In the genomic region with DNA sequence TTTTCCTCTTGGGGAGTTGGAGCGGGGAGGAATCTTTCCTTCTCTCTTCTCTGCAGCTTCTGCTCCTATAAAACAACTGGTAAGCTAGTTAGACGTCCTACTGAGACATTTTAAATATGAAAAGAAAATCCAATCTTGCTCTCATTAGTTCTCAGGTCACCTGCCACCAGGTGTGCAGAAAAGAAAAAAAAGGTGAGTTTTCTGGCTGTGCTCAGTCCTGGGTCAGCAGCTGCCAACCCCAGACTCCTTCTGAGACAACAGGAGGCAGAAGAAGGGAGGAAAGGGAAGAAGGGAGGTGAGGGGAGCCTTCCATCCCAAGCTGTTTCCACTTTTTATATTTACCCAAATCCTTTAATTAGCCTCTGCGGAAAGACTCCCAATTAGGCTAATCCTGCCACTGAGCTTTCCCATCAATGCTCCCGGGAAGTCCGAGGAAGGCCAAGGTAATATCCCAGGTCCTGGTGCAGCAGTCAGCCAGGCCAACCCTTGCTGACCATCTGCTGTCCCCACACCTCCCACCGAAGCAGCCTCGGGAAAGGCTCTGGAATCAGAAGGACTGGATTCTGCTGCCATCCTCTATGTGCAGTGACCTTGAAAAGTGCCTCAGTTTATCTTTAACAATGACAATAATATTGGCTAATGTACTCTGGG, we compare ENCODE assay signal across 1 cellular context.
TF ChIP-seq lines count a peak whose summit lies in the region.

No MANE protein-coding gene starts in this region.

TF ChIP-seq in WTC11, 78 proteins besides CTCF, POLR2A, EP300 and RAD21 (continued from another document):
- TF ChIP-seq, protein P1, sequence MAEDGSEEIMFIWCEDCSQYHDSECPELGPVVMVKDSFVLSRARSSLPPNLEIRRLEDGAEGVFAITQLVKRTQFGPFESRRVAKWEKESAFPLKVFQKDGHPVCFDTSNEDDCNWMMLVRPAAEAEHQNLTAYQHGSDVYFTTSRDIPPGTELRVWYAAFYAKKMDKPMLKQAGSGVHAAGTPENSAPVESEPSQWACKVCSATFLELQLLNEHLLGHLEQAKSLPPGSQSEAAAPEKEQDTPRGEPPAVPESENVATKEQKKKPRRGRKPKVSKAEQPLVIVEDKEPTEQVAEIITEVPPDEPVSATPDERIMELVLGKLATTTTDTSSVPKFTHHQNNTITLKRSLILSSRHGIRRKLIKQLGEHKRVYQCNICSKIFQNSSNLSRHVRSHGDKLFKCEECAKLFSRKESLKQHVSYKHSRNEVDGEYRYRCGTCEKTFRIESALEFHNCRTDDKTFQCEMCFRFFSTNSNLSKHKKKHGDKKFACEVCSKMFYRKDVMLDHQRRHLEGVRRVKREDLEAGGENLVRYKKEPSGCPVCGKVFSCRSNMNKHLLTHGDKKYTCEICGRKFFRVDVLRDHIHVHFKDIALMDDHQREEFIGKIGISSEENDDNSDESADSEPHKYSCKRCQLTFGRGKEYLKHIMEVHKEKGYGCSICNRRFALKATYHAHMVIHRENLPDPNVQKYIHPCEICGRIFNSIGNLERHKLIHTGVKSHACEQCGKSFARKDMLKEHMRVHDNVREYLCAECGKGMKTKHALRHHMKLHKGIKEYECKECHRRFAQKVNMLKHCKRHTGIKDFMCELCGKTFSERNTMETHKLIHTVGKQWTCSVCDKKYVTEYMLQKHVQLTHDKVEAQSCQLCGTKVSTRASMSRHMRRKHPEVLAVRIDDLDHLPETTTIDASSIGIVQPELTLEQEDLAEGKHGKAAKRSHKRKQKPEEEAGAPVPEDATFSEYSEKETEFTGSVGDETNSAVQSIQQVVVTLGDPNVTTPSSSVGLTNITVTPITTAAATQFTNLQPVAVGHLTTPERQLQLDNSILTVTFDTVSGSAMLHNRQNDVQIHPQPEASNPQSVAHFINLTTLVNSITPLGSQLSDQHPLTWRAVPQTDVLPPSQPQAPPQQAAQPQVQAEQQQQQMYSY (CRISPR knock-in tag; IDR thresholded peaks at IDR 0.05), result 0 out of 2 replicates have a peak, but pooled peaks have one; percentile 44
TF ChIP-seq in WTC11: peak in this region for 1.
